8 cellular contexts compared by ENCODE assay signal in the genomic region with DNA sequence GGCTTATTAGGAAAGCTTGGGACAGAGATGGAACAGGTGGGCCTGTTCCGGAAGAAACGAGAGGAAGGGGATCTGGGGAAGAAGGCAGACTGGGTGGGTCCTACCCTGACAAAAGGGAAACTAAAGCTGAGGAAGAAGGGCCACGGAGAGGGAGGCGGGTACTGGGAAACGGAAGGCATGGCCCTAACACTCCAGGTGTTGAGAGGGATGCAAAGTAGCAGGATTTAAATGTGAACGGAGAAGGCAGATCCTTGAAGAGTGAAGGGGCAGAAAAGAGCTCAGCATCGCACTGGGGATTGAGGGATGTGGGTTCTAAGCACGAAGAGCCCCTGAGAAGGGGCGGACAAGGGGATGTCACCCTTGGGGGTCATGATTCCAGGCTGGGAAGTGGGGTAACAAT. TPM values are rescaled to one million over a fixed set of nuclear protein-coding genes. Genes with fewer than 3 reads are reported as not detected.
A peak's percentile ranks its signal among the peaks of the same experiment; 100 is the strongest.
DNase-seq lines count a peak whose midpoint lies in the region; ATAC-seq and TF ChIP-seq lines count a peak whose summit lies in the region.

No MANE protein-coding gene starts in this region.

- H3K27me3 ChIP-seq in BE2C, result no peaks in the 10 kb centered on the region
- no peaks in the 10 kb centered on the region for H3K27me3 ChIP-seq in lower lobe of right lung (ENCODE audit: low read depth)
- H3K27me3 ChIP-seq in aorta (ENCODE audit: control insufficient read depth in 1 of 2, insufficient read depth in 2 of 2, low read length in 1 of 2), result no peaks in the 10 kb centered on the region

- peak; percentile 17 to 29 for ATAC-seq in lower lobe of right lung
- ATAC-seq in aorta (ENCODE audit: low FRiP score), result no peak
- no peak for ATAC-seq in HG02973 (IDR thresholded peaks at IDR 0.05; ENCODE audit: unreplicated experiment)
- no peak for ATAC-seq in GM19328 (IDR thresholded peaks at IDR 0.05; ENCODE audit: unreplicated experiment)
- ATAC-seq in GM19455 (IDR thresholded peaks at IDR 0.05; ENCODE audit: unreplicated experiment), result no peak

- peak overlapping the region; percentile 69 for H3K4me3 ChIP-seq in BE2C (ENCODE audit: low read depth, low read length)
- H3K4me3 ChIP-seq in HFF-Myc (replicated peaks; ENCODE audit: low read depth, low read length), result peak overlapping the region; percentile 77
- H3K4me3 ChIP-seq in astrocyte of the cerebellum (ENCODE audit: low read depth, low read length), result peak overlapping the region; percentile 83
- peak overlapping the region; percentile 82 for H3K4me3 ChIP-seq in lower lobe of right lung
- peak overlapping the region; percentile 75 to 79 for H3K4me3 ChIP-seq in aorta (ENCODE audit: low read length in 2 of 2)

- H3K36me3 ChIP-seq in BE2C (no peaks in the 10 kb centered on the region), lower lobe of right lung (no peaks in the 10 kb centered on the region), aorta (ENCODE audit: control insufficient read depth in 1 of 2, insufficient read depth in 2 of 2, low read length in 1 of 2) (no peaks in the 10 kb centered on the region)

- no peaks in the 10 kb centered on the region for H3K4me1 ChIP-seq in BE2C
- peaks cover 56% of the 10 kb centered on the region for H3K4me1 ChIP-seq in lower lobe of right lung
- peaks cover 2 to 15% of the 10 kb centered on the region in 2 donors for H3K4me1 ChIP-seq in aorta (ENCODE audit: control insufficient read depth in 1 of 2, insufficient read depth in 2 of 2, low read length in 2 of 2)

- H3K27ac ChIP-seq in lower lobe of right lung (peak overlapping the region; percentile 76), aorta (ENCODE audit: low read depth in 1 of 2, low read length in 2 of 2) (peak overlapping the region; percentile 49 to 61)

- no peak for TF ChIP-seq CTCF in BE2C (IDR thresholded peaks at IDR 0.05; ENCODE audit: low read depth, low read length)
- TF ChIP-seq CTCF in HFF-Myc (IDR thresholded peaks at IDR 0.05; ENCODE audit: low read depth, low read length, missing control alignments), result no peak
- TF ChIP-seq CTCF in astrocyte of the cerebellum (IDR thresholded peaks at IDR 0.05; ENCODE audit: low read depth, low read length, missing control alignments), result no peak
- no peak for TF ChIP-seq CTCF in lower lobe of right lung (IDR thresholded peaks at IDR 0.05)

- intact Hi-C loops in lower lobe of right lung (cut with DNase I), result no loop called here
- intact Hi-C loops in aorta (cut with DNase I), result loop anchor here in 1 of 2 donors (5.0 kb wide), 2 partner anchors 124 to 214 kb away; a partner anchor contains a TSS

- H3K9me3 ChIP-seq in BE2C (no peaks in the 10 kb centered on the region), lower lobe of right lung (no peaks in the 10 kb centered on the region), aorta (ENCODE audit: control insufficient read depth, low read length) (no peaks in the 10 kb centered on the region)

- 2 to 4% methylated on average over 9 of the region's 9 CpGs for WGBS in aorta, 2 donors

- DNase-seq in BE2C, result no peak
- DNase-seq in HFF-Myc (ENCODE audit: extremely low read depth, low read depth), result no peak
- DNase-seq in astrocyte of the cerebellum (ENCODE audit: low read depth), result no peak
- DNase-seq in lower lobe of right lung, result no peak
- DNase-seq in aorta, result no peak

- in situ Hi-C loops in astrocyte of the cerebellum (cut with HindIII; ENCODE audit: low sequenced_read_pairs), result loop anchor here (5.0 kb wide), 1 partner anchor 59 kb away; a partner anchor contains a TSS

RNA-seq across cellular contexts. Expression of a gene that starts 0.7 kb away (rescaled TPM):
- polyA plus RNA-seq in BE2C (2012; ENCODE audit: insufficient read depth, insufficient read length, low read depth), result 8.4 TPM
- total RNA-seq in lower lobe of right lung, result 42.4 TPM
- total RNA-seq in aorta, result 10 to 100 TPM; 36.6 to 38.6 TPM
- 10 to 100 TPM; 17.7 to 26.6 TPM for polyA plus RNA-seq in aorta

Comparison
In these comparisons a context has a peak if more than half of its experiments do, and no peak if none do; other contexts are left out.
1. ATAC-seq: peak in lower lobe of right lung (2 of 2); none in aorta (single experiment), HG02973 (single experiment), GM19328 (single experiment) and GM19455 (single experiment).
2. Peak in every context shown above with its lines, with median percentiles within 50 percentile points of each other: H3K4me3 ChIP-seq.